Comparison of ENCODE assay signal across 28 cellular contexts in the genomic region with DNA sequence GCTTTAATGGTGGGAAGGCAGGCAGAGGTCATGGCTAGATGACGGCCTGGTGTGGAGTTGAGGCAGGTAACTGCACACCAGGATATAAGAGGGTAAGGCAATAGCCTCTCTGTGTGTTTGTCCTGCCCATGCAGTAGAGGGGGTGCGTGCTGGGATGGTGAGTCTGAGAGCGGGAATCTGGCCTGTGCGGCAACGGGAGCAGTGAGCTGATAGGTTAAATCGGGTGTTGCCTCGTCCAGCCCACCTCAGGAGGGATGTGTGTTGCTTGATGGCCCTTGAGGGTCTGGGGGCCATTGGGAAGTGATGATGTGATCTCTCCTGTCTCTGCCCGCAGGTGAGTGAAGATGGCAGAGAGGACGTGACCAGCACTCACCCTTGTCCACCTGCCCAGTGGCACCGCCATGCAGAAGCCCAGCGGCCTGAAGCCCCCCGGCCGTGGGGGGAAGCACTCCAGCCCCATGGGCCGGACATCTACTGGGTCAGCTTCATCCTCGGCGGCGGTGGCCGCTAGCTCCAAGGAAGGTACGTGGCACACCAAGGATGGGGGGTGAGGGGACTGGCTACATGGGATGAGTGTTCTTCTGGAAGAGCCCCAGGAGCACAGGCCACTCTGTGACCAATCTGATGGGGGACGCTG.
"Had no signal": no experiment of that assay in that cellular context is flagged by ENCODE, and none has a peak within 500 bp of the region (broad histone marks: within the 10 kb centered on the region; RNA-seq: fewer than 3 reads in every experiment).

No MANE protein-coding gene starts in this region.

- DNase-seq: activated CD4-positive, alpha-beta T cell treated with anti-CD3 and anti-CD28 coated beads for 4 hours; activated CD8-positive, alpha-beta memory T cell treated with anti-CD3 and anti-CD28 coated beads, Interleukin-2, amount 50 U/mL, for 48 hours; activated CD8-positive, alpha-beta T cell treated with anti-CD3 and anti-CD28 coated beads for 36 hours; activated effector memory CD4-positive, alpha-beta T cell treated with anti-CD3 and anti-CD28 coated beads, Interleukin-2, amount 50 U/mL, for 16 hours; activated naive CD4-positive, alpha-beta T cell treated with Interleukin-2 at 50 U/mL for 16 hours; activated naive CD8-positive, alpha-beta T cell treated with anti-CD3 and anti-CD28 coated beads, Interleukin-2, amount 50 U/mL, for 24 hours; activated T-cell treated with anti-CD3 and anti-CD28 coated beads, Interleukin-2, amount 50 U/mL, for 24 hours; amniotic stem cell; body of pancreas; central memory CD4-positive, alpha-beta T cell; MG63; MV-4-11; NCI-H1092 treated with DMSO at 0.1 percent for 48 hours; NCI-H1417 treated with DMSO at 0.1 percent for 48 hours; NCI-H1694; NCI-H2029; NCI-H345; NCI-H524; PC-3; SHP77 treated with DMSO at 0.1 percent for 48 hours; T-cell; T-helper 2 cell; WERI-Rb-1 had no signal

- H3K27ac Mint-ChIP-seq: activated CD8-positive, alpha-beta T cell treated with anti-CD3 and anti-CD28 coated beads for 36 hours; activated naive CD4-positive, alpha-beta T cell treated with anti-CD3 and anti-CD28 coated beads, Interleukin-2, amount 50 U/mL, for 72 hours; activated naive CD8-positive, alpha-beta T cell treated with anti-CD3 and anti-CD28 coated beads, Interleukin-2, amount 50 U/mL, for 24 hours; activated T-cell treated with anti-CD3 and anti-CD28 coated beads, Interleukin-2, amount 50 U/mL, for 24 hours; T-cell had no signal

- H3K4me1 ChIP-seq: body of pancreas had no signal

- H3K4me3 ChIP-seq: ascending aorta, body of pancreas, MG63 had no signal

- H3K9me3 ChIP-seq: ascending aorta, body of pancreas, MG63 had no signal

- ATAC-seq: activated CD4-positive, CD25-positive, alpha-beta regulatory T cell treated with anti-CD3 and anti-CD28 coated beads, Interleukin-2, amount 50 U/mL, for 24 hours; activated CD8-positive, alpha-beta T cell treated with anti-CD3 and anti-CD28 coated beads for 36 hours; activated naive CD4-positive, alpha-beta T cell treated with anti-CD3 and anti-CD28 coated beads, Interleukin-2, amount 50 U/mL, for 72 hours; activated naive CD8-positive, alpha-beta T cell treated with anti-CD3 and anti-CD28 coated beads, Interleukin-2, amount 50 U/mL, for 24 hours; body of pancreas; PC-3; T-cell had no signal

- H3K27me3 Mint-ChIP-seq: activated CD8-positive, alpha-beta T cell treated with anti-CD3 and anti-CD28 coated beads for 36 hours; activated naive CD8-positive, alpha-beta T cell treated with anti-CD3 and anti-CD28 coated beads, Interleukin-2, amount 50 U/mL, for 24 hours; activated T-cell treated with anti-CD3 and anti-CD28 coated beads, Interleukin-2, amount 50 U/mL, for 24 hours; T-cell had no signal

- H3K36me3 Mint-ChIP-seq: activated naive CD4-positive, alpha-beta T cell treated with anti-CD3 and anti-CD28 coated beads, Interleukin-2, amount 50 U/mL, for 72 hours had no signal

- H3K27ac ChIP-seq: ascending aorta, body of pancreas, WERI-Rb-1 had no signal

- H3K36me3 ChIP-seq: MG63, WERI-Rb-1 had no signal

- H3K27me3 ChIP-seq: ascending aorta, body of pancreas, MG63 had no signal

- H3K9me3 Mint-ChIP-seq: activated CD8-positive, alpha-beta T cell treated with anti-CD3 and anti-CD28 coated beads for 36 hours; activated naive CD4-positive, alpha-beta T cell treated with anti-CD3 and anti-CD28 coated beads, Interleukin-2, amount 50 U/mL, for 72 hours; activated naive CD8-positive, alpha-beta T cell treated with anti-CD3 and anti-CD28 coated beads, Interleukin-2, amount 50 U/mL, for 24 hours; activated T-cell treated with anti-CD3 and anti-CD28 coated beads, Interleukin-2, amount 50 U/mL, for 24 hours; T-cell had no signal

- H3K4me3 Mint-ChIP-seq: activated CD8-positive, alpha-beta T cell treated with anti-CD3 and anti-CD28 coated beads for 36 hours; activated naive CD8-positive, alpha-beta T cell treated with anti-CD3 and anti-CD28 coated beads, Interleukin-2, amount 50 U/mL, for 24 hours; activated T-cell treated with anti-CD3 and anti-CD28 coated beads, Interleukin-2, amount 50 U/mL, for 24 hours; T-cell had no signal

- FAIRE-seq: bronchial epithelial cell, RCC 7860 had no signal
